13 cellular contexts compared by ENCODE assay signal in genomic region chr14:102828201-102828600, GRCh38. TPM values are rescaled to one million over a fixed set of nuclear protein-coding genes. Genes with fewer than 3 reads are reported as not detected.
DNase-seq lines count a peak whose midpoint lies in the region; TF ChIP-seq lines count a peak whose summit lies in the region.
"Had no signal": no experiment of that assay in that cellular context is flagged by ENCODE, and none has a peak within 500 bp of the region (broad histone marks: within the 10 kb centered on the region; RNA-seq: fewer than 3 reads in every experiment).

No MANE protein-coding gene starts in this region.

- no peak overlapping the region for H3K27ac ChIP-seq in H9 (ENCODE audit: insufficient read length, low read depth, low read length)
- H3K27ac ChIP-seq: A549, skin epidermis had no signal

- no peak overlapping the region for H2BK20ac ChIP-seq in H9 (ENCODE audit: low read depth, low read length, poor library complexity, severe bottlenecking)

- peaks cover 2% of the 10 kb centered on the region; the same call in 1 of the 2 replicates for H3K79me2 ChIP-seq in H9 (ENCODE audit: insufficient read depth, low read length)

- no peak overlapping the region for H2AFZ ChIP-seq in H9 (ENCODE audit: low read length)

- H3K9ac ChIP-seq in H9 (ENCODE audit: extremely low read depth, insufficient read length, low read length): no peak overlapping the region

- H3K4me3 Mint-ChIP-seq in H9 (no peak overlapping the region; a peak in 2 of 5 replicates), brain (peak overlapping the region in 3 of 5 experiments; percentile 54 to 57 (median 56)), nephron (peak overlapping the region in 1 of 3 experiments; percentile 3)

- no peak overlapping the region for H2BK12ac ChIP-seq in H9 (ENCODE audit: insufficient read length, low read depth, low read length)

- peak; percentile 14 to 57 for DNase-seq in NCI-H2081 (lab: John Stamatoyannopoulos, UW)
- DNase-seq in NCI-H2081 treated with DMSO at 0.1 percent for 48 hours (lab: John Stamatoyannopoulos, UW): no peak
- DNase-seq in H9: no peak
- no peak for DNase-seq in GM19238 (ENCODE audit: insufficient read length, low spot score)
- DNase-seq in SIG-M5 treated with dmso at 0.1 percent for 504 hours (lab: John Stamatoyannopoulos, UW; ENCODE audit: unreplicated experiment): no peak
- DNase-seq in NCI-H128 (lab: John Stamatoyannopoulos, UW; ENCODE audit: unreplicated experiment): no peak
- DNase-seq: NCI-H510A treated with DMSO at 0.1 percent for 48 hours, occipital lobe had no signal

- no peaks in the 10 kb centered on the region for H3K9me3 Mint-ChIP-seq in H9
- H3K9me3 Mint-ChIP-seq in brain: no peaks in the 10 kb centered on the region
- H3K9me3 Mint-ChIP-seq in nephron: no peaks in the 10 kb centered on the region

- no peaks in the 10 kb centered on the region for H3K27me3 ChIP-seq in H9 (ENCODE audit: insufficient read depth, low read length)

- H3K27me3 Mint-ChIP-seq in H9 (ENCODE audit: low read depth) (no peaks in the 10 kb centered on the region), brain (no peaks in the 10 kb centered on the region), nephron (ENCODE audit: low read depth) (peaks cover 4% of the 10 kb centered on the region)

- no peaks in the 10 kb centered on the region for H3K23me2 ChIP-seq in H9 (ENCODE audit: insufficient read length, low read depth, low read length, poor library complexity, severe bottlenecking)

- no peaks in the 10 kb centered on the region for H3K9me3 ChIP-seq in H9 (ENCODE audit: control insufficient read depth, low read depth, low read length)
- H3K9me3 ChIP-seq: A549, HAP-1 had no signal

- no peaks in the 10 kb centered on the region for H3K36me3 Mint-ChIP-seq in H9 (ENCODE audit: insufficient read depth in 1 of 3, low read depth in 3 of 3)
- no peaks in the 10 kb centered on the region for H3K36me3 Mint-ChIP-seq in brain
- H3K36me3 Mint-ChIP-seq in nephron (ENCODE audit: low read depth): peaks cover 4% of the 10 kb centered on the region

- TF ChIP-seq CTCF in H9 (conservative IDR thresholded peaks at IDR 0.05) (no peak), brain (conservative IDR thresholded peaks at IDR 0.05) (no peak), nephron (IDR thresholded peaks at IDR 0.05; ENCODE audit: unreplicated experiment in 3 of 3) (no peak)

- H3K79me1 ChIP-seq in H9 (ENCODE audit: insufficient read depth, low read depth, low read length, poor library complexity, severe bottlenecking): no peaks in the 10 kb centered on the region

- no peak overlapping the region for H2AK5ac ChIP-seq in H9 (ENCODE audit: insufficient read length, low read length)

- no peak overlapping the region for H3K4me2 ChIP-seq in H9 (ENCODE audit: insufficient read depth, insufficient read length, low read length)
- H3K4me2 ChIP-seq: A549 had no signal

- no peak overlapping the region for H3T11ph ChIP-seq in H9 (ENCODE audit: low read length)

- H2BK15ac ChIP-seq in H9 (ENCODE audit: low read depth, low read length): no peak overlapping the region

- H2BK5ac ChIP-seq in H9 (ENCODE audit: insufficient read length, low read length): no peak overlapping the region

- H4K91ac ChIP-seq in H9 (ENCODE audit: insufficient read length, low read depth, low read length): no peak overlapping the region

- H3K14ac ChIP-seq in H9 (ENCODE audit: insufficient read depth, low read length): no peak overlapping the region

- no peak overlapping the region for H4K8ac ChIP-seq in H9 (replicated peaks; ENCODE audit: insufficient read length, low read depth, low read length)

- H3K4me1 ChIP-seq in H9 (ENCODE audit: insufficient read depth, low read length): peaks cover 13% of the 10 kb centered on the region

- no peak overlapping the region for H3K23ac ChIP-seq in H9 (ENCODE audit: insufficient read length, low read depth, low read length)

- H3K4ac ChIP-seq in H9 (ENCODE audit: low read depth, low read length): no peak overlapping the region

- no CpG with 5 or more reads among the region's 10 CpGs for WGBS in H9 (ENCODE audit: extremely low coverage, insufficient read length, low lambda C conversion rate)

- no peak overlapping the region for H3K18ac ChIP-seq in H9 (ENCODE audit: insufficient read length, low read depth, low read length)

- H3K4me1 Mint-ChIP-seq in H9 (peaks cover 56 to 65% of the 10 kb centered on the region in 2 experiments), brain (peaks cover 77% of the 10 kb centered on the region), nephron (peaks cover 49% of the 10 kb centered on the region)

- no peak overlapping the region for H4K5ac ChIP-seq in H9 (ENCODE audit: insufficient read length, low read depth, low read length)

- H2BK120ac ChIP-seq in H9 (ENCODE audit: low read depth, low read length, poor library complexity, severe bottlenecking): no peak overlapping the region

- 0 out of 7 replicates have a peak overlapping the region, but pooled peaks of 2 of the 3 experiments have one; percentile 17 to 37 for H3K27ac Mint-ChIP-seq in H9
- peak overlapping the region; percentile 24 to 97 (median 59) for H3K27ac Mint-ChIP-seq in brain
- peak overlapping the region in 2 of 3 experiments; percentile 29 to 60 for H3K27ac Mint-ChIP-seq in nephron

- H3K56ac ChIP-seq in H9 (ENCODE audit: insufficient read length, low read depth, low read length): no peak overlapping the region

- H4K20me1 ChIP-seq in H9 (ENCODE audit: control insufficient read depth, insufficient read depth, insufficient read length): no peaks in the 10 kb centered on the region

RNA-seq across cellular contexts. Expression of gene TRAF3, which starts 51.0 kb away (rescaled TPM):
- 9.6 TPM in 2 replicates for total RNA-seq in H9 (2021)
- 5.6 TPM for polyA plus RNA-seq in brain (ENCODE audit: insufficient read depth, low read depth, low replicate concordance)

Comparison
In these comparisons a context has a peak if more than half of its experiments do, and no peak if none do; other contexts are left out.
1. DNase-seq: peak in NCI-H2081 (2 of 2); none in NCI-H2081 treated with DMSO at 0.1 percent for 48 hours (single experiment), H9 (single experiment), GM19238 (single experiment), SIG-M5 treated with dmso at 0.1 percent for 504 hours (single experiment) and NCI-H128 (single experiment).
2. H3K4me3 Mint-ChIP-seq: peak in brain (3 of 5); none in H9 (0 of 2).
3. Peak in every context shown above with its lines, with median percentiles within 50 percentile points of each other: H3K27ac Mint-ChIP-seq.